In genomic region chr19:49818691-49819331, GRCh38 we compare ENCODE assay signal across 7 cellular contexts. TPM values are rescaled to one million over a fixed set of nuclear protein-coding genes. Genes with fewer than 3 reads are reported as not detected.
DNase-seq lines count a peak whose midpoint lies in the region; ATAC-seq and TF ChIP-seq lines count a peak whose summit lies in the region.

No MANE protein-coding gene starts in this region.

- no peak for TF ChIP-seq CTCF in HFFc6 (IDR thresholded peaks at IDR 0.05)
- TF ChIP-seq CTCF in WERI-Rb-1 (IDR thresholded peaks at IDR 0.05; ENCODE audit: low read depth, low read length), result no peak
- no peak for TF ChIP-seq CTCF in hepatocyte (IDR thresholded peaks at IDR 0.05; ENCODE audit: poor library complexity)
- TF ChIP-seq CTCF in GM10248 (IDR thresholded peaks at IDR 0.05; ENCODE audit: control extremely low read depth, extremely low read depth, low read depth, missing control alignments), result no peak

- H3K4me1 Mint-ChIP-seq in HFFc6 (ENCODE audit: low read depth), result peaks cover 25% of the 10 kb centered on the region
- H3K4me1 Mint-ChIP-seq in stimulated activated effector memory CD8-positive, alpha-beta T cell treated with anti-CD3 and anti-CD28 coated beads, Interleukin-12 subunit alpha, Interleukin-12 subunit beta, amount 100 ng/mL, for 72 hours, result peaks cover 28% of the 10 kb centered on the region

- H3K4me3 Mint-ChIP-seq in HFFc6, result peak overlapping the region; percentile 97
- peak overlapping the region; percentile 90 for H3K4me3 Mint-ChIP-seq in stimulated activated effector memory CD8-positive, alpha-beta T cell treated with anti-CD3 and anti-CD28 coated beads, Interleukin-12 subunit alpha, Interleukin-12 subunit beta, amount 100 ng/mL, for 72 hours

- 51% methylated on average over 9 of the region's 14 CpGs for WGBS in hepatocyte (ENCODE audit: low lambda C conversion rate, missing lambda C conversion rate)

- peaks cover 24% of the 10 kb centered on the region for H3K36me3 ChIP-seq in WERI-Rb-1
- H3K36me3 ChIP-seq in hepatocyte (replicated peaks; ENCODE audit: insufficient read depth, low read depth), result no peaks in the 10 kb centered on the region

- H3K27ac Mint-ChIP-seq in HFFc6, result peak overlapping the region; percentile 100
- H3K27ac Mint-ChIP-seq in stimulated activated effector memory CD8-positive, alpha-beta T cell treated with anti-CD3 and anti-CD28 coated beads, Interleukin-12 subunit alpha, Interleukin-12 subunit beta, amount 100 ng/mL, for 72 hours, result peak overlapping the region; percentile 98

- peak overlapping the region; percentile 85 for H2AFZ ChIP-seq in hepatocyte

- POLR2A ChIA-PET in GM10248 (lab: Yijun Ruan, JAX), result no interaction called here

- peaks cover 19% of the 10 kb centered on the region for H3K4me1 ChIP-seq in hepatocyte (ENCODE audit: insufficient read depth)

- H3K9me3 ChIP-seq in WERI-Rb-1 (ENCODE audit: severe bottlenecking) (no peaks in the 10 kb centered on the region), hepatocyte (ENCODE audit: low read depth) (no peaks in the 10 kb centered on the region)

- no peak for ATAC-seq in stimulated activated effector memory CD8-positive, alpha-beta T cell treated with anti-CD3 and anti-CD28 coated beads, Interleukin-12 subunit alpha, Interleukin-12 subunit beta, amount 100 ng/mL, for 72 hours
- ATAC-seq in sciatic nerve, result no peak

- H3K4me3 ChIP-seq in WERI-Rb-1 (ENCODE audit: low read depth, low read length) (peak overlapping the region; percentile 88), hepatocyte (peak overlapping the region; percentile 66)

- CTCF ChIA-PET in GM10248 (lab: Yijun Ruan, JAX), result interaction anchor here (1.0 kb wide), 1 partner anchor 249 kb away, joined by 4 read pairs; no protein-coding TSS in a partner anchor

- peaks cover 3% of the 10 kb centered on the region; the same call in 1 of the 2 replicates for H3K27me3 Mint-ChIP-seq in HFFc6 (ENCODE audit: insufficient read depth)

- H3K36me3 Mint-ChIP-seq in HFFc6 (ENCODE audit: low read depth), result no peaks in the 10 kb centered on the region
- peaks cover 41% of the 10 kb centered on the region for H3K36me3 Mint-ChIP-seq in stimulated activated effector memory CD8-positive, alpha-beta T cell treated with anti-CD3 and anti-CD28 coated beads, Interleukin-12 subunit alpha, Interleukin-12 subunit beta, amount 100 ng/mL, for 72 hours

- H3K9me3 Mint-ChIP-seq in HFFc6, result no peaks in the 10 kb centered on the region
- H3K9me3 Mint-ChIP-seq in stimulated activated effector memory CD8-positive, alpha-beta T cell treated with anti-CD3 and anti-CD28 coated beads, Interleukin-12 subunit alpha, Interleukin-12 subunit beta, amount 100 ng/mL, for 72 hours, result no peaks in the 10 kb centered on the region

- no peaks in the 10 kb centered on the region for H3K9me2 ChIP-seq in hepatocyte (replicated peaks; ENCODE audit: insufficient read depth)

- DNase-seq in HFFc6, result no peak
- DNase-seq in WERI-Rb-1, result no peak
- DNase-seq in hepatocyte (ENCODE audit: low spot score), result peak; percentile 67
- no peak for DNase-seq in stimulated activated effector memory CD8-positive, alpha-beta T cell treated with anti-CD3 and anti-CD28 coated beads, Interleukin-12 subunit alpha, Interleukin-12 subunit beta, amount 100 ng/mL, for 72 hours (ENCODE audit: low spot score in 2 of 2)
- no peak for DNase-seq in GM10248 (ENCODE audit: extremely low spot score)
- DNase-seq in sciatic nerve (ENCODE audit: low spot score), result no peak
- no peak for DNase-seq in GM03348 (ENCODE audit: low spot score)

- H3K27me3 ChIP-seq in WERI-Rb-1 (ENCODE audit: insufficient read depth, low read depth, severe bottlenecking) (no peaks in the 10 kb centered on the region), hepatocyte (no peaks in the 10 kb centered on the region)

- peak overlapping the region; percentile 99 for H3K27ac ChIP-seq in WERI-Rb-1
- peak overlapping the region; percentile 97 for H3K27ac ChIP-seq in hepatocyte

- peaks cover 9% of the 10 kb centered on the region for H4K20me1 ChIP-seq in hepatocyte (ENCODE audit: insufficient read depth, poor library complexity, severe bottlenecking)

- H3K79me2 ChIP-seq in hepatocyte, result peaks cover 52% of the 10 kb centered on the region

- intact Hi-C loops in sciatic nerve (cut with DNase I), result no loop called here

- H3K4me2 ChIP-seq in hepatocyte, result peak overlapping the region; percentile 73

RNA-seq across cellular contexts. Expression of gene MED25, which starts 0.7 kb away (rescaled TPM):
- total RNA-seq in HFFc6 (2021; fragmentation: NEBNext Ultra II Directional; extraction: Animal tissue kit (Norgen Biotek cat#: 25700)), result 10 to 100 TPM; 44.5 to 50.6 (median 47.8) TPM
- total RNA-seq in hepatocyte (23.0 and 29.6 TPM in 2 replicates), sciatic nerve (39.7 TPM)
- 83.9 and 100 TPM in 2 replicates for polyA plus RNA-seq in hepatocyte

RNA-seq across cellular contexts. Expression of gene FUZ, which starts 5.7 kb away (rescaled TPM):
- total RNA-seq in HFFc6 (2021; fragmentation: NEBNext Ultra II Directional; extraction: Animal tissue kit (Norgen Biotek cat#: 25700)), result 10 to 100 TPM in 5 of 6 experiments, 1 to 10 TPM in 1; 9.4 to 14.2 (median 11.7) TPM
- 19.5 and 20.5 TPM in 2 replicates for total RNA-seq in hepatocyte
- 20.4 and 24.2 TPM in 2 replicates for polyA plus RNA-seq in hepatocyte
- 26.4 TPM for total RNA-seq in sciatic nerve

RNA-seq across cellular contexts. Expression of gene PTOV1, which starts 32.1 kb away (rescaled TPM):
- total RNA-seq in HFFc6 (2021; fragmentation: NEBNext Ultra II Directional; extraction: Animal tissue kit (Norgen Biotek cat#: 25700)), result 100 to 1,000 TPM; 157 to 176 (median 162) TPM
- total RNA-seq in hepatocyte, result 76.4 and 114 TPM in 2 replicates
- polyA plus RNA-seq in hepatocyte, result 294 and 305 TPM in 2 replicates
- 143 TPM for total RNA-seq in sciatic nerve

RNA-seq across cellular contexts. Expression of gene PNKP, which starts 48.6 kb away (rescaled TPM):
- total RNA-seq in HFFc6 (2021; fragmentation: NEBNext Ultra II Directional; extraction: Animal tissue kit (Norgen Biotek cat#: 25700)), result 10 to 100 TPM; 39.7 to 48.7 (median 47.2) TPM
- total RNA-seq in hepatocyte (16.1 and 27.0 TPM in 2 replicates), sciatic nerve (66.6 TPM)
- 68.6 and 84.4 TPM in 2 replicates for polyA plus RNA-seq in hepatocyte

RNA-seq across cellular contexts. Expression of gene AP2A1, which starts 52.0 kb away (rescaled TPM):
- total RNA-seq in HFFc6 (2021; fragmentation: NEBNext Ultra II Directional; extraction: Animal tissue kit (Norgen Biotek cat#: 25700)), result 100 to 1,000 TPM; 145 to 177 (median 162) TPM
- 59.3 and 64.8 TPM in 2 replicates for total RNA-seq in hepatocyte
- polyA plus RNA-seq in hepatocyte, result 60.4 and 62.1 TPM in 2 replicates
- 74.3 TPM for total RNA-seq in sciatic nerve
